In the genomic region with DNA sequence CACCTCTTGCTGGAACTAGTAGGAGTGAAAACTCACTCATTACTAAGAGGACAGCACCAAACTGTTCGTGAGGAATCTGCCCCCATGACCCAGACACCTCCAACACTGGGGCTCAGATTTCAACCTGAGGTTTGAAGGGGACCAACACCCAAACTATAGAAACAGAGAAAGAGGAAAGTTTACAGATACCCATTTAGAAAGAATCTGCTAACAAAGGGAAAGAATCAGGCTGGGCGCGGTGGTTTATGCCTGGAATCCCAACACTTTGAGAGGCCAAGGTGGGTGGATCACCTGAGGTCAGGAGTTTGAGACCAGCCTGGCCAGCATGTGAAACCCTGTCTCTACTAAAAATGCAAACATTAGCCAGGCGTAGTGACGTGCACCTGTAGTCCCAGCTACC, we compare ENCODE assay signal across 21 cellular contexts. TPM values are rescaled to one million over a fixed set of nuclear protein-coding genes. Genes with fewer than 3 reads are reported as not detected.
"Had no signal": no experiment of that assay in that cellular context is flagged by ENCODE, and none has a peak within 500 bp of the region (broad histone marks: within the 10 kb centered on the region; RNA-seq: fewer than 3 reads in every experiment).

No MANE protein-coding gene starts in this region.

- H3K4me2 ChIP-seq: hepatocyte had no signal

- H3K4me3 ChIP-seq: breast epithelium, hepatocyte, lung, prostate gland, right atrium auricular region had no signal

- H3K27me3 ChIP-seq: breast epithelium, hepatocyte, right atrium auricular region had no signal

- H3K36me3 ChIP-seq: breast epithelium, prostate gland, right atrium auricular region had no signal

- H3K9me3 ChIP-seq: breast epithelium, prostate gland, right atrium auricular region had no signal

- H3K27ac ChIP-seq: breast epithelium, epithelial cell of prostate, hepatocyte, prostate gland, right atrium auricular region had no signal

- DNase-seq: activated CD4-positive, alpha-beta T cell treated with anti-CD3 and anti-CD28 coated beads for 48 hours; activated CD4-positive, CD25-positive, alpha-beta regulatory T cell; activated CD8-positive, alpha-beta T cell treated with anti-CD3 and anti-CD28 coated beads, Interleukin-2, amount 10 ng/mL, durations not matched to agents 7 days and 5 days; activated naive CD4-positive, alpha-beta T cell treated with Interleukin-2 at 50 U/mL for 16 hours; activated naive CD8-positive, alpha-beta T cell treated with anti-CD3 and anti-CD28 coated beads, Interleukin-2, amount 10 ng/mL, durations not matched to agents 7 days and 5 days; activated T-cell treated with anti-CD3 and anti-CD28 coated beads, Interleukin-2, amount 50 U/mL, for 24 hours; cerebellar nuclear complex; foreskin fibroblast; stimulated activated CD4-positive, alpha-beta T cell treated with anti-CD3 and anti-CD28 coated beads, Interleukin-12 subunit alpha, Interleukin-12 subunit beta, amount 100 ng/mL, for 4 hours; stimulated activated CD4-positive, alpha-beta T cell treated with anti-CD3 and anti-CD28 coated beads, Interleukin-2, amount 100 ng/mL, for 24 hours; T-helper 9 cell had no signal

- H3K27me3 Mint-ChIP-seq: activated naive CD8-positive, alpha-beta T cell treated with anti-CD3 and anti-CD28 coated beads, Interleukin-2, amount 10 ng/mL, durations not matched to agents 7 days and 5 days; activated T-cell treated with anti-CD3 and anti-CD28 coated beads, Interleukin-2, amount 50 U/mL, for 24 hours had no signal

- H3K4me3 Mint-ChIP-seq: activated CD8-positive, alpha-beta T cell treated with anti-CD3 and anti-CD28 coated beads, Interleukin-2, amount 10 ng/mL, durations not matched to agents 7 days and 5 days; activated naive CD8-positive, alpha-beta T cell treated with anti-CD3 and anti-CD28 coated beads, Interleukin-2, amount 10 ng/mL, durations not matched to agents 7 days and 5 days; activated T-cell treated with anti-CD3 and anti-CD28 coated beads, Interleukin-2, amount 50 U/mL, for 24 hours had no signal

- H3K9me3 Mint-ChIP-seq: activated naive CD8-positive, alpha-beta T cell treated with anti-CD3 and anti-CD28 coated beads, Interleukin-2, amount 10 ng/mL, durations not matched to agents 7 days and 5 days; activated T-cell treated with anti-CD3 and anti-CD28 coated beads, Interleukin-2, amount 50 U/mL, for 24 hours; activated T-helper 2 cell treated with anti-CD3 and anti-CD28 coated beads, Interferon-gamma antibody, Interleukin-2, Interleukin-4, amounts not matched to agents 10 μg/mL and 5 μg/mL and 100 μg/mL, durations not matched to agents 14 hours and 24 hours and 36 hours; nephron had no signal

- H3K27ac Mint-ChIP-seq: activated CD8-positive, alpha-beta T cell treated with anti-CD3 and anti-CD28 coated beads, Interleukin-2, amount 10 ng/mL, durations not matched to agents 7 days and 5 days; activated naive CD8-positive, alpha-beta T cell treated with anti-CD3 and anti-CD28 coated beads, Interleukin-2, amount 10 ng/mL, durations not matched to agents 7 days and 5 days; activated T-cell treated with anti-CD3 and anti-CD28 coated beads, Interleukin-2, amount 50 U/mL, for 24 hours; activated T-helper 2 cell treated with anti-CD3 and anti-CD28 coated beads, Interferon-gamma antibody, Interleukin-2, Interleukin-4, amounts not matched to agents 10 μg/mL and 5 μg/mL and 100 μg/mL, durations not matched to agents 14 hours and 24 hours and 36 hours had no signal

- H2AFZ ChIP-seq: hepatocyte had no signal

RNA-seq across cellular contexts. Expression of a gene that starts 40.5 kb away (rescaled TPM):
- total RNA-seq: dermis microvascular lymphatic vessel endothelial cell, glomerular endothelial cell had no signal
